ENCODE assay signal across 8 cellular contexts in the genomic region with DNA sequence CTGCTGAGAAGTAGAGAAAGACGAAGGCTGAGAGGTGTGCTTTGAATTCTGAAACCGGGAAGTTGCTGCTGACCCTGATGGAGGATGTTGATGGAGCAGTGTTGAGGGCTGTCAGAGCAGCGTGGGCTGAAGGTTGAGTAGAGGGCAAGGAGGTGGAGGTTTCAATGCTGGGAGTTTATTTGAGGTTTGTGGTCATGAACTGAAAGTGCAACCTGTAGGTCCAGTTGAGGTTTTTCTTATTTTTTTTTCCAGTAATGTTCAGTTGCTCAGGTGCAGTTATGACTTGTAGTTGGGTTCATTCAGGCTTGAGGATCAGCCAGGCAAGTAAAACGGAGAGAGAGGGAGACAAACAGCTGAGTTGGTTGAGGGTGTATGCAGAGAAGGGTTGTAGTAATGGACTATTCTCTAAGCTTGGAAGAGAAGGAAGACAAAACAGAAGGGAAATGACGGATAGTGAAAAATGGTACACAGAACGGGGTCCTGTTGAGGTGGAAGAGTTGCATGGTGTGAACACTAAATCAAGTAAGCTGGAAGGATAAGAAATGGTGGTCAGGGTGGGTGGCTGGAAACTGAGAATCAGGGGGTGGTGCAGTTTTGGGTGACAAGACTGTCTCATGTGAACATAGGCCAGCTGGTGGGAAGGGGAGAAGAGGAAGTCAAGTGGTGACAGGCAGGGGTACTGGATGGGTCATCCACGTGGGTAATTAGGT. TPM values are rescaled to one million over a fixed set of nuclear protein-coding genes. Genes with fewer than 3 reads are reported as not detected.
DNase-seq lines count a peak whose midpoint lies in the region; ATAC-seq and TF ChIP-seq lines count a peak whose summit lies in the region.

No MANE protein-coding gene starts in this region.

- ATAC-seq in GM19035 (IDR thresholded peaks at IDR 0.05; ENCODE audit: unreplicated experiment) (peak; percentile 81), HG02973 (IDR thresholded peaks at IDR 0.05; ENCODE audit: unreplicated experiment) (peak; percentile 73)

- no peaks in the 10 kb centered on the region for H3K4me1 ChIP-seq in breast epithelium

- no peaks in the 10 kb centered on the region for H3K9me3 ChIP-seq in breast epithelium

- intact Hi-C loops in breast epithelium (cut with DNase I; ENCODE audit: low total_unique reads), result no loop called here

- TF ChIP-seq POLR2A in breast epithelium (IDR thresholded peaks at IDR 0.05), result no peak

- no peaks in the 10 kb centered on the region for H3K36me3 ChIP-seq in breast epithelium

- DNase-seq in activated CD4-positive, alpha-beta T cell treated with anti-CD3 and anti-CD28 coated beads, Interleukin-2, amount 50 U/mL, for 24 hours (ENCODE audit: low read depth in 1 of 2, low spot score in 1 of 2), result peak; percentile 15 to 35
- DNase-seq in stimulated activated CD4-positive, alpha-beta T cell treated with anti-CD3 and anti-CD28 coated beads, Interleukin-15, amount 100 ng/mL, for 24 hours, result peak; percentile 81
- no peak for DNase-seq in caudate nucleus (lab: John Stamatoyannopoulos, UW)
- no peak for DNase-seq in ureter (ENCODE audit: low spot score)
- DNase-seq in breast epithelium (ENCODE audit: low spot score in 2 of 2), result no peak
- DNase-seq in NCI-H1417 treated with DMSO at 0.1 percent for 48 hours (lab: John Stamatoyannopoulos, UW), result no peak

- no peak overlapping the region for H3K4me3 ChIP-seq in breast epithelium

- no peak overlapping the region for H3K27ac ChIP-seq in caudate nucleus (ENCODE audit: low read depth, low read length)
- H3K27ac ChIP-seq in breast epithelium, result peak overlapping the region in 1 of 2 donors; percentile 25

- no peak for TF ChIP-seq CTCF in breast epithelium (IDR thresholded peaks at IDR 0.05)

- no peaks in the 10 kb centered on the region for H3K27me3 ChIP-seq in breast epithelium

RNA-seq across cellular contexts. Expression of a gene that starts 8.7 kb away (rescaled TPM):
- total RNA-seq in ureter (50.9 TPM), breast epithelium (10 to 100 TPM; 43.3 to 56.5 (median 43.4) TPM)

RNA-seq across cellular contexts. Expression of a gene that starts 58.5 kb away (rescaled TPM):
- total RNA-seq in ureter, result 0.26 TPM
- total RNA-seq in breast epithelium, result under 1 TPM in 1 of 3 donors, not detected in 2; 0.15 TPM

Comparison
In these comparisons a context has a peak if more than half of its experiments do, and no peak if none do; other contexts are left out.
1. DNase-seq: peak in activated CD4-positive, alpha-beta T cell treated with anti-CD3 and anti-CD28 coated beads, Interleukin-2, amount 50 U/mL, for 24 hours (2 of 2) and stimulated activated CD4-positive, alpha-beta T cell treated with anti-CD3 and anti-CD28 coated beads, Interleukin-15, amount 100 ng/mL, for 24 hours (single experiment); none in caudate nucleus (0 of 61), ureter (single experiment), breast epithelium (0 of 2) and NCI-H1417 treated with DMSO at 0.1 percent for 48 hours (single experiment).